ENCODE assay signal across 8 cellular contexts in genomic region chr2:27891063-27891819, GRCh38. TPM values are rescaled to one million over a fixed set of nuclear protein-coding genes. Genes with fewer than 3 reads are reported as not detected.
A peak's percentile ranks its signal among the peaks of the same experiment; 100 is the strongest.
DNase-seq lines count a peak whose midpoint lies in the region; ATAC-seq and TF ChIP-seq lines count a peak whose summit lies in the region.

No MANE protein-coding gene starts in this region.

- TF ChIP-seq CTCF in AG09309 (IDR thresholded peaks at IDR 0.05; ENCODE audit: control insufficient read depth, insufficient read depth, low read depth, low read length, missing control alignments) (no peak), RWPE2 (IDR thresholded peaks at IDR 0.05; ENCODE audit: poor library complexity, severe bottlenecking) (no peak), fibroblast of villous mesenchyme (IDR thresholded peaks at IDR 0.05; ENCODE audit: insufficient read depth, low read depth, low read length) (no peak), neural progenitor cell (IDR thresholded peaks at IDR 0.05) (no peak)

- no peak for ATAC-seq in RWPE2 (ENCODE audit: low read depth)

- H3K27me3 ChIP-seq in RWPE2 (ENCODE audit: insufficient read depth, poor library complexity, severe bottlenecking) (no peaks in the 10 kb centered on the region), neural progenitor cell (no peaks in the 10 kb centered on the region)

- peaks cover 3% of the 10 kb centered on the region for H3K36me3 Mint-ChIP-seq in neural progenitor cell

- H3K27ac Mint-ChIP-seq in neural progenitor cell, result peak overlapping the region; percentile 72

- H3K27ac ChIP-seq in RWPE2 (ENCODE audit: poor library complexity, severe bottlenecking) (peak overlapping the region; percentile 78), neural progenitor cell (peak overlapping the region; percentile 79)

- H3K27me3 Mint-ChIP-seq in neural progenitor cell (ENCODE audit: insufficient read depth, low read depth), result peaks cover 2% of the 10 kb centered on the region

- peaks cover 31% of the 10 kb centered on the region for H3K79me2 ChIP-seq in neural progenitor cell (ENCODE audit: low read depth)

- H2AFZ ChIP-seq in neural progenitor cell (replicated peaks), result peak overlapping the region; percentile 97

- H3K4me2 ChIP-seq in neural progenitor cell, result peak overlapping the region; percentile 73

- H3K4me1 ChIP-seq in RWPE2 (ENCODE audit: insufficient read depth, poor library complexity, severe bottlenecking), result peaks cover 20% of the 10 kb centered on the region
- H3K4me1 ChIP-seq in neural progenitor cell, result peaks cover 7% of the 10 kb centered on the region

- peak overlapping the region; percentile 37 for H3K9ac ChIP-seq in neural progenitor cell

- H3K9me3 Mint-ChIP-seq in neural progenitor cell, result no peaks in the 10 kb centered on the region

- peaks cover 17% of the 10 kb centered on the region for H3K4me1 Mint-ChIP-seq in neural progenitor cell

- peak overlapping the region; percentile 80 for H3K4me3 ChIP-seq in AG09309 (ENCODE audit: control insufficient read depth, low read depth, low read length)
- peak overlapping the region; percentile 52 for H3K4me3 ChIP-seq in RWPE2 (ENCODE audit: severe bottlenecking)
- peak overlapping the region; percentile 83 for H3K4me3 ChIP-seq in fibroblast of villous mesenchyme (ENCODE audit: low read depth, low read length)
- peak overlapping the region; percentile 82 for H3K4me3 ChIP-seq in neural progenitor cell

- no peaks in the 10 kb centered on the region for H3K9me3 ChIP-seq in RWPE2 (ENCODE audit: severe bottlenecking)
- H3K9me3 ChIP-seq in neural progenitor cell (ENCODE audit: low read depth), result no peaks in the 10 kb centered on the region

- H4K20me1 ChIP-seq in neural progenitor cell (ENCODE audit: low read depth), result no peaks in the 10 kb centered on the region

- peaks cover 8% of the 10 kb centered on the region for H3F3A ChIP-seq in neural progenitor cell (ENCODE audit: low read depth)

- H3K36me3 ChIP-seq in RWPE2 (ENCODE audit: low read depth) (peaks cover 10% of the 10 kb centered on the region; the same call in 1 of the 2 replicates), neural progenitor cell (peaks cover 9% of the 10 kb centered on the region)

- peak; percentile 20 for DNase-seq in AG09309 (ENCODE audit: low read depth)
- DNase-seq in GM19238 (ENCODE audit: insufficient read length, low spot score), result peak; percentile 53
- DNase-seq in HT-29 (ENCODE audit: low spot score), result peak; percentile 81
- no peak for DNase-seq in RWPE2 (ENCODE audit: low spot score)
- DNase-seq in activated gamma-delta T cell (lab: John Stamatoyannopoulos, UW), result peak; percentile 61
- DNase-seq in fibroblast of villous mesenchyme (ENCODE audit: low read depth), result peak; percentile 83
- DNase-seq in neural progenitor cell (ENCODE audit: low spot score), result peak; percentile 74
- peak; percentile 75 for DNase-seq in stromal cell of bone marrow (ENCODE audit: low read depth)

- peak overlapping the region; percentile 96 for H3K4me3 Mint-ChIP-seq in neural progenitor cell

RNA-seq across cellular contexts. Expression of gene BABAM2, which starts 0.7 kb away (rescaled TPM):
- total RNA-seq in HT-29 (2014; rRNA removed; shearing (Covaris generic)), result 7.0 and 10.5 TPM in 2 replicates
- total RNA-seq in fibroblast of villous mesenchyme, result 28.5 and 29.0 TPM in 2 replicates
- total RNA-seq in neural progenitor cell (ENCODE audit: low replicate concordance), result 34.6 and 34.8 TPM in 2 replicates

RNA-seq across cellular contexts. Expression of gene RBKS, which starts 1.1 kb away (rescaled TPM):
- total RNA-seq in HT-29 (2014; rRNA removed; shearing (Covaris generic)), result 0.42 and 0.53 TPM in 2 replicates
- total RNA-seq in fibroblast of villous mesenchyme (1.3 TPM in 2 replicates), neural progenitor cell (ENCODE audit: low replicate concordance) (4.3 and 8.5 TPM in 2 replicates)
